25 cellular contexts compared by ENCODE assay signal in genomic region chr14:104572024-104572623, GRCh38. TPM values are rescaled to one million over a fixed set of nuclear protein-coding genes. Genes with fewer than 3 reads are reported as not detected.
"Had no signal": no experiment of that assay in that cellular context is flagged by ENCODE, and none has a peak within 500 bp of the region (broad histone marks: within the 10 kb centered on the region; RNA-seq: fewer than 3 reads in every experiment).

No MANE protein-coding gene starts in this region.

- H3K9me3 ChIP-seq: body of pancreas, esophagus muscularis mucosa, heart right ventricle, psoas muscle, stomach, thyroid gland, upper lobe of right lung had no signal

- H3K27ac ChIP-seq: body of pancreas, esophagus muscularis mucosa, heart right ventricle, parathyroid adenoma, psoas muscle, stomach, thyroid gland, upper lobe of right lung had no signal

- H2AFZ ChIP-seq: parathyroid adenoma had no signal

- H3K4me3 ChIP-seq: body of pancreas, esophagus muscularis mucosa, heart right ventricle, psoas muscle, stomach, thyroid gland, upper lobe of right lung had no signal

- H3K27me3 ChIP-seq: body of pancreas, thyroid gland had no signal

- H3K36me3 ChIP-seq: esophagus muscularis mucosa, heart right ventricle, stomach, thyroid gland, upper lobe of right lung had no signal

- H3K4me1 ChIP-seq: parathyroid adenoma, psoas muscle, thyroid gland, upper lobe of right lung had no signal

- DNase-seq: activated CD4-positive, alpha-beta T cell treated with anti-CD3 and anti-CD28 coated beads for 36 hours; activated CD4-positive, CD25-positive, alpha-beta regulatory T cell; activated naive CD4-positive, alpha-beta T cell treated with Interleukin-2 at 50 U/mL for 16 hours; activated T-cell treated with anti-CD3 and anti-CD28 coated beads for 4 hours; activated T-cell treated with anti-CD3 and anti-CD28 coated beads, Interleukin-2, amount 50 U/mL, for 72 hours; anterior cingulate cortex; body of pancreas; dermis blood vessel endothelial cell; effector CD4-positive, alpha-beta T cell; heart right ventricle; mammary epithelial cell; naive B cell; occipital lobe; psoas muscle; stimulated activated CD4-positive, alpha-beta T cell treated with anti-CD3 and anti-CD28 coated beads, Interleukin-15, amount 100 ng/mL, for 24 hours; stimulated activated CD4-positive, alpha-beta T cell treated with anti-CD3 and anti-CD28 coated beads, Interleukin-2, amount 100 ng/mL, for 24 hours; stimulated activated naive B cell treated with anti-CD40 and anti-IgM and Interleukin-4, amounts not matched to agents 10 μg/mL and 1 μg/mL and 100 μg/mL, for 72 hours; stomach; T-helper 2 cell; thyroid gland; upper lobe of right lung had no signal

- H3K9ac ChIP-seq: parathyroid adenoma had no signal

- ATAC-seq: activated CD4-positive, alpha-beta T cell treated with anti-CD3 and anti-CD28 coated beads for 36 hours; activated T-cell treated with anti-CD3 and anti-CD28 coated beads, Interleukin-2, amount 50 U/mL, for 72 hours; body of pancreas; psoas muscle; stimulated activated naive B cell treated with anti-CD40 and anti-IgM and Interleukin-4, amounts not matched to agents 10 μg/mL and 1 μg/mL and 100 μg/mL, for 72 hours; upper lobe of right lung had no signal

RNA-seq across cellular contexts. Expression of gene C14orf180, which starts 7.4 kb away (rescaled TPM):
- total RNA-seq: activated CD4-positive, alpha-beta T cell treated with anti-CD3 and anti-CD28 coated beads for 36 hours; activated T-cell treated with anti-CD3 and anti-CD28 coated beads, Interleukin-2, amount 50 U/mL, for 72 hours; dermis blood vessel endothelial cell; glomerular endothelial cell; mammary epithelial cell; occipital lobe had no signal
- polyA plus RNA-seq: mammary epithelial cell, neural cell had no signal

RNA-seq across cellular contexts. Expression of gene TMEM179, which starts 32.4 kb away (rescaled TPM):
- total RNA-seq: dermis blood vessel endothelial cell, psoas muscle, upper lobe of right lung had no signal
- polyA plus RNA-seq: mammary epithelial cell had no signal
